Comparison of ENCODE assay signal across 2 cellular contexts in genomic region chr14:71344506-71344905, GRCh38.
TF ChIP-seq lines count a peak whose summit lies in the region.

No MANE protein-coding gene starts in this region.

TF ChIP-seq in SK-N-SH, 30 proteins besides CTCF, POLR2A, EP300 and RAD21 (continued from another document):
- TF ChIP-seq TAF1 (IDR thresholded peaks at IDR 0.05; ENCODE audit: borderline replicate concordance, low read depth, low read length) (no peak), MAX (IDR thresholded peaks at IDR 0.05; ENCODE audit: low read depth) (no peak)
TF ChIP-seq in SK-N-SH: peak in this region for 1.

TF ChIP-seq in SK-N-SH treated with all-trans-retinoic acid at 6 μM for 48 hours, 23 proteins besides CTCF, POLR2A, EP300 and RAD21 (continued from another document):
- TF ChIP-seq POU6F1 (CRISPR knock-in tag; IDR thresholded peaks at IDR 0.05; ENCODE audit: borderline replicate concordance, low read depth) = no peak
- no peak for TF ChIP-seq ZFP30 (CRISPR knock-in tag; IDR thresholded peaks at IDR 0.05)
- TF ChIP-seq ZC3H10 (CRISPR knock-in tag; IDR thresholded peaks at IDR 0.05) = no peak
- TF ChIP-seq ZNF70 (CRISPR knock-in tag; IDR thresholded peaks at IDR 0.05) = no peak
- TF ChIP-seq RARB (CRISPR knock-in tag; IDR thresholded peaks at IDR 0.05) = no peak
